In the genomic region with DNA sequence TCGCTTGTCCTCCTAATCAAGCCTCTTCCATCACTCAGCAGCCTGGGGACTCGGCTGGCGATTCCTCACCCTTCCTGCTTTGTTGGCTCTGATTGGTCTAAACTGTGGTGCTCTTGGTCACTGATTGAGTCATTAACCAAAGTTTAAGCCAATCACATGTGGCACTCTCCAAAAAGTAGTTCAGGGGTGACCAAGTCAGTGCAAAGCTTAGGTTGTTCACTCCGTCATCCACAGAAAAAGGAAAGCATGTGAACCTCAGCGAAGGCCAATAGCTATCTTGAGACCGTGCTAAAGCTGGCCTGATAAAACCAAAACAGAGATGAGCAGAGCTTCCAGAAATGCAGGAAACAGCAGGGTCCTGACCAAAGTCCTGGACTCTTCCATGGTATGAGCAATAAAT, we compare ENCODE assay signal across 19 cellular contexts. TPM values are rescaled to one million over a fixed set of nuclear protein-coding genes. Genes with fewer than 3 reads are reported as not detected.
"Had no signal": no experiment of that assay in that cellular context is flagged by ENCODE, and none has a peak within 500 bp of the region (broad histone marks: within the 10 kb centered on the region; RNA-seq: fewer than 3 reads in every experiment).

No MANE protein-coding gene starts in this region.

- H3K27ac Mint-ChIP-seq: activated CD8-positive, alpha-beta T cell treated with anti-CD3 and anti-CD28 coated beads, Interleukin-2, amount 10 ng/mL, durations not matched to agents 7 days and 5 days; stimulated activated naive B cell treated with anti-CD40 and anti-IgM and Interleukin-4, amounts not matched to agents 10 μg/mL and 1 μg/mL and 100 μg/mL, for 72 hours; type B pancreatic cell had no signal

- H3K4me3 ChIP-seq: adrenal gland, dorsolateral prefrontal cortex, lower lobe of right lung, spleen had no signal

- H3K27ac ChIP-seq: adrenal gland, dorsolateral prefrontal cortex, lower lobe of right lung, spleen had no signal

- H3K4me1 ChIP-seq: adrenal gland, lower lobe of right lung had no signal

- DNase-seq: activated CD4-positive, alpha-beta T cell treated with anti-CD3 and anti-CD28 coated beads for 4 hours; activated CD8-positive, alpha-beta memory T cell treated with anti-CD3 and anti-CD28 coated beads, Interleukin-2, amount 50 U/mL, for 48 hours; activated CD8-positive, alpha-beta T cell treated with anti-CD3 and anti-CD28 coated beads, Interleukin-2, amount 10 ng/mL, durations not matched to agents 7 days and 5 days; activated naive CD4-positive, alpha-beta T cell treated with Interleukin-2 at 50 U/mL for 16 hours; adrenal gland; dorsolateral prefrontal cortex; foreskin melanocyte; lower lobe of right lung; midbrain; naive B cell; SK-N-SH; spleen; stimulated activated CD4-positive, alpha-beta T cell treated with anti-CD3 and anti-CD28 coated beads, Interleukin-1b, Interleukin-23, amount 100 ng/mL, for 48 hours; stimulated activated naive B cell treated with anti-CD40 and anti-IgM and Interleukin-4, amounts not matched to agents 10 μg/mL and 1 μg/mL and 100 μg/mL, for 72 hours; substantia nigra; T-helper 1 cell had no signal

- H3K9me3 Mint-ChIP-seq: naive B cell; stimulated activated naive B cell treated with anti-CD40 and anti-IgM and Interleukin-4, amounts not matched to agents 10 μg/mL and 1 μg/mL and 100 μg/mL, for 72 hours; type B pancreatic cell had no signal

- H3K9me3 ChIP-seq: adrenal gland, lower lobe of right lung, SK-N-SH, spleen had no signal

- ATAC-seq: activated CD8-positive, alpha-beta T cell treated with anti-CD3 and anti-CD28 coated beads, Interleukin-2, amount 10 ng/mL, durations not matched to agents 7 days and 5 days; esophagus mucosa; lower lobe of right lung; sciatic nerve; stimulated activated naive B cell treated with anti-CD40 and anti-IgM and Interleukin-4, amounts not matched to agents 10 μg/mL and 1 μg/mL and 100 μg/mL, for 72 hours had no signal

- H3K27me3 ChIP-seq: adrenal gland, spleen had no signal

- H3K9ac ChIP-seq: SK-N-SH had no signal

- H3K36me3 ChIP-seq: adrenal gland, lower lobe of right lung, spleen had no signal

- H3K36me3 Mint-ChIP-seq: naive B cell; stimulated activated naive B cell treated with anti-CD40 and anti-IgM and Interleukin-4, amounts not matched to agents 10 μg/mL and 1 μg/mL and 100 μg/mL, for 72 hours; type B pancreatic cell had no signal

- H3K27me3 Mint-ChIP-seq: stimulated activated naive B cell treated with anti-CD40 and anti-IgM and Interleukin-4, amounts not matched to agents 10 μg/mL and 1 μg/mL and 100 μg/mL, for 72 hours had no signal

- H3K4me2 ChIP-seq: SK-N-SH had no signal

- H3K4me3 Mint-ChIP-seq: activated CD8-positive, alpha-beta T cell treated with anti-CD3 and anti-CD28 coated beads, Interleukin-2, amount 10 ng/mL, durations not matched to agents 7 days and 5 days; naive B cell; stimulated activated naive B cell treated with anti-CD40 and anti-IgM and Interleukin-4, amounts not matched to agents 10 μg/mL and 1 μg/mL and 100 μg/mL, for 72 hours; type B pancreatic cell had no signal

RNA-seq across cellular contexts. Expression of a gene that starts 4.9 kb away (rescaled TPM):
- total RNA-seq: activated CD8-positive, alpha-beta T cell treated with anti-CD3 and anti-CD28 coated beads, Interleukin-2, amount 10 ng/mL, durations not matched to agents 7 days and 5 days; lower lobe of right lung had no signal
